ENCODE assay signal across 8 cellular contexts in genomic region chr10:79316671-79317431, GRCh38.
DNase-seq lines count a peak whose midpoint lies in the region; ATAC-seq and TF ChIP-seq lines count a peak whose summit lies in the region.

No MANE protein-coding gene starts in this region.

- peak; percentile 28 for DNase-seq in stimulated activated CD4-positive, alpha-beta T cell treated with anti-CD3 and anti-CD28 coated beads, Interleukin-15, amount 100 ng/mL, for 24 hours
- DNase-seq in stimulated activated CD4-positive, alpha-beta T cell treated with anti-CD3 and anti-CD28 coated beads, Interleukin-2, amount 100 ng/mL, for 24 hours, result no peak
- DNase-seq in NCI-H345 (lab: John Stamatoyannopoulos, UW) (peak; percentile 77), NCI-H1105 (lab: John Stamatoyannopoulos, UW) (no peak), GM10266 (ENCODE audit: extremely low spot score) (no peak)
- no peak for DNase-seq in central memory CD8-positive, alpha-beta T cell (ENCODE audit: low spot score in 2 of 2)
- DNase-seq in stimulated activated effector memory CD8-positive, alpha-beta T cell treated with anti-CD3 and anti-CD28 coated beads, Interleukin-12 subunit alpha, Interleukin-12 subunit beta, amount 100 ng/mL, for 72 hours (ENCODE audit: low spot score in 2 of 2), result peak; percentile 26 to 66

- H3K4me3 Mint-ChIP-seq in central memory CD8-positive, alpha-beta T cell, result peak overlapping the region; percentile 70
- peak overlapping the region; percentile 75 for H3K4me3 Mint-ChIP-seq in stimulated activated effector memory CD8-positive, alpha-beta T cell treated with anti-CD3 and anti-CD28 coated beads, Interleukin-12 subunit alpha, Interleukin-12 subunit beta, amount 100 ng/mL, for 72 hours

- no peaks in the 10 kb centered on the region for H3K27me3 Mint-ChIP-seq in central memory CD8-positive, alpha-beta T cell

- peak overlapping the region; percentile 89 for H3K27ac Mint-ChIP-seq in central memory CD8-positive, alpha-beta T cell (ENCODE audit: low read depth)
- peak overlapping the region; percentile 94 for H3K27ac Mint-ChIP-seq in stimulated activated effector memory CD8-positive, alpha-beta T cell treated with anti-CD3 and anti-CD28 coated beads, Interleukin-12 subunit alpha, Interleukin-12 subunit beta, amount 100 ng/mL, for 72 hours

- peaks cover 28% of the 10 kb centered on the region for H3K36me3 Mint-ChIP-seq in central memory CD8-positive, alpha-beta T cell (ENCODE audit: insufficient read depth)
- peaks cover 75% of the 10 kb centered on the region for H3K36me3 Mint-ChIP-seq in stimulated activated effector memory CD8-positive, alpha-beta T cell treated with anti-CD3 and anti-CD28 coated beads, Interleukin-12 subunit alpha, Interleukin-12 subunit beta, amount 100 ng/mL, for 72 hours

- ATAC-seq in HG02759 (IDR thresholded peaks at IDR 0.05; ENCODE audit: unreplicated experiment), result peak; percentile 76
- peak; percentile 40 for ATAC-seq in central memory CD8-positive, alpha-beta T cell (replicated peaks; ENCODE audit: extremely low read depth, poor library complexity, severe bottlenecking)
- peak; percentile 67 for ATAC-seq in stimulated activated effector memory CD8-positive, alpha-beta T cell treated with anti-CD3 and anti-CD28 coated beads, Interleukin-12 subunit alpha, Interleukin-12 subunit beta, amount 100 ng/mL, for 72 hours

- peaks cover 50% of the 10 kb centered on the region for H3K4me1 Mint-ChIP-seq in central memory CD8-positive, alpha-beta T cell
- peaks cover 71% of the 10 kb centered on the region for H3K4me1 Mint-ChIP-seq in stimulated activated effector memory CD8-positive, alpha-beta T cell treated with anti-CD3 and anti-CD28 coated beads, Interleukin-12 subunit alpha, Interleukin-12 subunit beta, amount 100 ng/mL, for 72 hours

- no peak for TF ChIP-seq CTCF in GM10266 (IDR thresholded peaks at IDR 0.05; ENCODE audit: control insufficient read depth, insufficient read depth, low read depth, missing control alignments)

- H3K9me3 Mint-ChIP-seq in central memory CD8-positive, alpha-beta T cell, result no peaks in the 10 kb centered on the region
- H3K9me3 Mint-ChIP-seq in stimulated activated effector memory CD8-positive, alpha-beta T cell treated with anti-CD3 and anti-CD28 coated beads, Interleukin-12 subunit alpha, Interleukin-12 subunit beta, amount 100 ng/mL, for 72 hours, result peaks cover 5% of the 10 kb centered on the region

Comparison
In these comparisons a context has a peak if more than half of its experiments do, and no peak if none do; other contexts are left out.
1. DNase-seq: peak in stimulated activated CD4-positive, alpha-beta T cell treated with anti-CD3 and anti-CD28 coated beads, Interleukin-15, amount 100 ng/mL, for 24 hours (single experiment), NCI-H345 (single experiment) and stimulated activated effector memory CD8-positive, alpha-beta T cell treated with anti-CD3 and anti-CD28 coated beads, Interleukin-12 subunit alpha, Interleukin-12 subunit beta, amount 100 ng/mL, for 72 hours (2 of 2); none in stimulated activated CD4-positive, alpha-beta T cell treated with anti-CD3 and anti-CD28 coated beads, Interleukin-2, amount 100 ng/mL, for 24 hours (0 of 2), central memory CD8-positive, alpha-beta T cell (0 of 2), NCI-H1105 (single experiment) and GM10266 (single experiment).
2. Peak in every context shown above with its lines, with median percentiles within 50 percentile points of each other: ATAC-seq.